In genomic region chr2:172931923-172932520, GRCh38 we compare ENCODE assay signal across 8 cellular contexts.
DNase-seq lines count a peak whose midpoint lies in the region; ATAC-seq, FAIRE-seq and TF ChIP-seq lines count a peak whose summit lies in the region.

No MANE protein-coding gene starts in this region.

- H3K4me3 Mint-ChIP-seq in naive B cell, result no peak overlapping the region

- no peak overlapping the region for H3K27ac ChIP-seq in H1 (ENCODE audit: low read depth, low read length)

- no peaks in the 10 kb centered on the region for H3K36me3 ChIP-seq in H1 (ENCODE audit: control insufficient read depth in 2 of 4, insufficient read depth in 4 of 4, low read length in 3 of 4)

- no peaks in the 10 kb centered on the region for H3K23me2 ChIP-seq in H1 (ENCODE audit: low read depth, low read length)

- H3K4me3 ChIP-seq in GM12875 (ENCODE audit: low read depth, low read length) (no peak overlapping the region), H1 (ENCODE audit: extremely low read depth in 1 of 4, insufficient read depth in 2 of 4, low read depth in 3 of 4, low read length in 4 of 4) (no peak overlapping the region)

- H4K5ac ChIP-seq in H1 (ENCODE audit: insufficient read length, low read depth, low read length), result no peak overlapping the region

- H3K9me3 Mint-ChIP-seq in naive B cell, result no peaks in the 10 kb centered on the region

- no peak overlapping the region for H2AFZ ChIP-seq in H1 (ENCODE audit: low read length)

- FAIRE-seq in A204.1 (lab: Jason Lieb, UNC), result peak; percentile 64
- peak; percentile 82 for FAIRE-seq in H1 (lab: Jason Lieb, UNC)

- H3K4ac ChIP-seq in H1 (replicated peaks; ENCODE audit: insufficient read length, low read depth, low read length), result no peak overlapping the region

- POLR2A ChIA-PET in H1 (lab: Charles Lee; ENCODE audit: partially characterized antibody), result interaction anchor here (0.8 to 1.3 kb wide), 3 partner anchors 11 to 69 kb away, joined by 3 to 4 read pairs (median 3); no protein-coding TSS in a partner anchor

- H2AK5ac ChIP-seq in H1 (ENCODE audit: low read depth, low read length), result no peak overlapping the region

- H2BK5ac ChIP-seq in H1 (ENCODE audit: low read depth, low read length), result no peak overlapping the region

- no peaks in the 10 kb centered on the region for H4K20me1 ChIP-seq in H1 (replicated peaks in 1 of 2; ENCODE audit: control insufficient read depth in 1 of 2, insufficient read depth in 2 of 2, low read length in 2 of 2)

- no peaks in the 10 kb centered on the region for H3K36me3 Mint-ChIP-seq in naive B cell

- no peak for TF ChIP-seq POLR2A in H1 (IDR thresholded peaks at IDR 0.05; ENCODE audit: control extremely low read depth in 1 of 2, low read depth in 2 of 2, low read length in 2 of 2)

- no peak overlapping the region for H3K18ac ChIP-seq in H1 (ENCODE audit: extremely low read depth, low read length)

- H3K27ac Mint-ChIP-seq in naive B cell, result no peak overlapping the region

- H2BK12ac ChIP-seq in H1 (ENCODE audit: low read depth, low read length), result no peak overlapping the region

- H3K56ac ChIP-seq in H1 (replicated peaks; ENCODE audit: insufficient read length, low read depth, low read length), result no peak overlapping the region

- H4K91ac ChIP-seq in H1 (replicated peaks; ENCODE audit: insufficient read length, low read length), result no peak overlapping the region

- peaks cover 2 to 7% (median 6%) of the 10 kb centered on the region in 4 experiments; a peak in 4 of 7 replicates for H3K4me1 ChIP-seq in H1 (replicated peaks in 1 of 4; ENCODE audit: control insufficient read depth in 3 of 4, insufficient read depth in 4 of 4, low read length in 3 of 4)

- peak; percentile 71 for DNase-seq in NCI-H460 (ENCODE audit: extremely low read depth, low read depth)
- DNase-seq in activated CD4-positive, alpha-beta T cell treated with anti-CD3 and anti-CD28 coated beads, Interleukin-2, amount 50 U/mL, for 48 hours, result peak; percentile 66 to 72
- DNase-seq in H1 (ENCODE audit: low read depth in 1 of 2, low spot score in 2 of 2), result peak in 1 of 2 experiments; percentile 61
- peak; percentile 11 for DNase-seq in naive B cell
- DNase-seq in stimulated activated naive CD4-positive, alpha-beta T cell treated with Interleukin-2 at 50 U/mL for 16 hours (lab: John Stamatoyannopoulos, UW), result peak; percentile 17

- peaks cover 0 to 4% (median 0%) of the 10 kb centered on the region in 3 donors for H3K4me1 Mint-ChIP-seq in naive B cell

- H3K23ac ChIP-seq in H1 (ENCODE audit: insufficient read length), result no peak overlapping the region

- no peak overlapping the region for H3K9ac ChIP-seq in H1 (replicated peaks in 1 of 4; ENCODE audit: extremely low read depth in 1 of 4, low read depth in 3 of 4, low read length in 3 of 4)

- H2BK20ac ChIP-seq in H1 (ENCODE audit: low read length), result no peak overlapping the region

- H2BK15ac ChIP-seq in H1 (ENCODE audit: low read length), result no peak overlapping the region

- peak; percentile 74 to 80 for TF ChIP-seq RAD21 in H1 (IDR thresholded peaks at IDR 0.05 in 1 of 2, conservative IDR thresholded peaks at IDR 0.05 in 1 of 2; ENCODE audit: low read depth in 2 of 2, low read length in 2 of 2)

- 21% methylated on average over 5 of the region's 8 CpGs; no CpG with 5 or more reads in 1 of the 2 experiments for WGBS in H1 (ENCODE audit: extremely low coverage in 1 of 2, insufficient coverage in 1 of 2, insufficient read length in 1 of 2, insufficient replicate concordance in 2 of 2, low coverage in 1 of 2, low lambda C conversion rate in 2 of 2, missing lambda C conversion rate in 1 of 2), 2 experiments

- peaks cover 18 to 41% (median 37%) of the 10 kb centered on the region in 3 donors for H3K27me3 Mint-ChIP-seq in naive B cell

- H3K79me2 ChIP-seq in H1 (ENCODE audit: control insufficient read depth in 1 of 2, insufficient read depth in 2 of 2, low read length in 2 of 2), result no peaks in the 10 kb centered on the region

- CTCF ChIA-PET in H1 (lab: Charles Lee; ENCODE audit: partially characterized antibody), result interaction anchor here (0.7 to 5.6 kb wide), 46 partner anchors 9 to 557 kb away, joined by 3 to 139 read pairs (median 5); no protein-coding TSS in a partner anchor

- H3K14ac ChIP-seq in H1 (ENCODE audit: insufficient read length), result no peak overlapping the region

- no peaks in the 10 kb centered on the region for H3K79me1 ChIP-seq in H1 (ENCODE audit: low read depth, low read length)

- ATAC-seq in naive B cell (ENCODE audit: low read depth in 2 of 2) (peak in 1 of 2 donors; percentile 33), HG02610 (IDR thresholded peaks at IDR 0.05; ENCODE audit: unreplicated experiment) (no peak)

- H2BK120ac ChIP-seq in H1 (replicated peaks; ENCODE audit: low read depth, low read length), result no peak overlapping the region

- no peaks in the 10 kb centered on the region for H3K9me3 ChIP-seq in H1 (ENCODE audit: insufficient read depth in 2 of 2, low read depth in 1 of 2, low read length in 1 of 2)

- no peaks in the 10 kb centered on the region for H3K27me3 ChIP-seq in H1 (replicated peaks in 1 of 4; ENCODE audit: control insufficient read depth in 3 of 4, extremely low read depth in 1 of 4, insufficient read depth in 3 of 4, low read length in 3 of 4)

- TF ChIP-seq CTCF in GM12875 (IDR thresholded peaks at IDR 0.05; ENCODE audit: borderline replicate concordance, insufficient read depth, low read depth, low read length), result peak; percentile 44; the same call in 1 of the 2 replicates
- peak in 2 of 3 experiments; percentile 69 to 74; a peak in 3 of 4 replicates for TF ChIP-seq CTCF in H1 (IDR thresholded peaks at IDR 0.05; ENCODE audit: control extremely low read depth in 1 of 3, insufficient read depth in 1 of 3, low read depth in 1 of 3, low read length in 3 of 3)

- H3K4me2 ChIP-seq in H1 (ENCODE audit: insufficient read depth in 1 of 2, low read depth in 2 of 2, low read length in 2 of 2), result peak overlapping the region in 1 of 2 experiments; percentile 61; a peak in 1 of 4 replicates

- no peak for TF ChIP-seq EP300 in H1 (IDR thresholded peaks at IDR 0.05; ENCODE audit: borderline replicate concordance in 1 of 2, low read depth in 2 of 2, low read length in 2 of 2)

- H4K8ac ChIP-seq in H1 (ENCODE audit: extremely low read depth, insufficient read depth, low read length), result no peak overlapping the region

TF ChIP-seq in H1, 55 proteins besides CTCF, POLR2A, EP300 and RAD21:
- TF ChIP-seq HDAC6 (IDR thresholded peaks at IDR 0.05; ENCODE audit: low read depth, low read length) (no peak), SRF (IDR thresholded peaks at IDR 0.05; ENCODE audit: low read depth, low read length) (no peak), YY1 (IDR thresholded peaks at IDR 0.05; ENCODE audit: low read depth, low read length) (no peak), SAP30 (IDR thresholded peaks at IDR 0.05; ENCODE audit: insufficient read depth, insufficient replicate concordance, low read length) (no peak), GTF2F1 (IDR thresholded peaks at IDR 0.05; ENCODE audit: borderline replicate concordance, low read depth, low read length) (no peak), FOSL1 (IDR thresholded peaks at IDR 0.05; ENCODE audit: insufficient read depth, low read depth, low read length) (no peak), MAFK (IDR thresholded peaks at IDR 0.05; ENCODE audit: low read depth, low read length) (no peak), CBX5 (IDR thresholded peaks at IDR 0.05; ENCODE audit: low read depth, low read length) (no peak), PHF8 (conservative IDR thresholded peaks at IDR 0.05; ENCODE audit: low read depth, low read length) (no peak), SIN3A (conservative IDR thresholded peaks at IDR 0.05 in 1 of 2, IDR thresholded peaks at IDR 0.05 in 1 of 2; ENCODE audit: low read depth in 1 of 2, low read length in 2 of 2) (no peak), ATF3 (IDR thresholded peaks at IDR 0.05; ENCODE audit: insufficient read depth, low read depth, low read length) (no peak), CREB1 (IDR thresholded peaks at IDR 0.05) (no peak), ZNF274 (IDR thresholded peaks at IDR 0.05; ENCODE audit: borderline replicate concordance, extremely low read depth, low read length) (no peak), CBX8 (IDR thresholded peaks at IDR 0.05; ENCODE audit: borderline replicate concordance, low read depth, low read length) (no peak), BACH1 (IDR thresholded peaks at IDR 0.05; ENCODE audit: low read length) (no peak), SIRT6 (IDR thresholded peaks at IDR 0.05; ENCODE audit: low read length) (no peak)
TF ChIP-seq in H1: peak in this region for 0.
